Comparison of ENCODE assay signal across 30 cellular contexts in the genomic region with DNA sequence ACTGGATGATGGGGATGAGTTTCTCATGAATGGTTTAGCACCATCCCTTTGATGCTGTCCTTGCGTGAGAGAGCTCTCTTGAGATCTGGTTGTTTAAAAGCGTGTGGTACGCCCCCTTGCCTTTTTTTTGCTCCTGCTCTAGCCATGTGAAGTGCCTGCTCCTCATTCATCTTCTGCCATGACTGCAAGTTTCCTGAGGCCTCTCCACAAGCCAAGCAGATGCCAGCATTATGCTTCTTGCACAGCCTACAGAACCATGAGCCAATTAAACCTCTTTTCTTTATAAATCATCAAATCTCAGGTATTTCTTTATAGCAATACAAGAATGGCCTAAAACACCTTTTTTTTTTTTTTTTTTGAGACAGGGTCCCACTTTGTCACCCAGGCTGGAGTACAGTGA.
"Had no signal": no experiment of that assay in that cellular context is flagged by ENCODE, and none has a peak within 500 bp of the region (broad histone marks: within the 10 kb centered on the region; RNA-seq: fewer than 3 reads in every experiment).

No MANE protein-coding gene starts in this region.

- H3K36me3 ChIP-seq: colonic mucosa, gastrocnemius medialis, gastroesophageal sphincter had no signal

- H3K27ac Mint-ChIP-seq: dendritic cell treated with granulocyte-macrophage colony-stimulating factor and Interleukin-4, amounts not matched to agents 40 ng/mL and 50 ng/mL, for 4 days; effector memory CD8-positive, alpha-beta T cell; endodermal cell had no signal

- H3K4me3 ChIP-seq: colonic mucosa, coronary artery, dorsolateral prefrontal cortex, esophagus muscularis mucosa, esophagus squamous epithelium, gastrocnemius medialis, gastroesophageal sphincter, heart left ventricle, heart right ventricle, hepatocyte had no signal

- H3K4me2 ChIP-seq: hepatocyte had no signal

- H3K27ac ChIP-seq: colonic mucosa, coronary artery, dorsolateral prefrontal cortex, epithelial cell of prostate, esophagus muscularis mucosa, esophagus squamous epithelium, foreskin keratinocyte, gastrocnemius medialis, gastroesophageal sphincter, heart left ventricle, heart right ventricle, hepatocyte had no signal

- ATAC-seq: effector memory CD8-positive, alpha-beta T cell; esophagus mucosa; foreskin keratinocyte; gastrocnemius medialis; gastroesophageal sphincter; heart left ventricle; heart right ventricle had no signal

- H3K27me3 Mint-ChIP-seq: dendritic cell treated with granulocyte-macrophage colony-stimulating factor and Interleukin-4, amounts not matched to agents 40 ng/mL and 50 ng/mL, for 4 days; effector memory CD8-positive, alpha-beta T cell had no signal

- H3K4me3 Mint-ChIP-seq: dendritic cell treated with granulocyte-macrophage colony-stimulating factor and Interleukin-4, amounts not matched to agents 40 ng/mL and 50 ng/mL, for 4 days; effector memory CD8-positive, alpha-beta T cell; endodermal cell had no signal

- H3K27me3 ChIP-seq: colonic mucosa, dorsolateral prefrontal cortex, esophagus muscularis mucosa, esophagus squamous epithelium, foreskin keratinocyte, gastrocnemius medialis, gastroesophageal sphincter, heart left ventricle, heart right ventricle, hepatocyte had no signal

- DNase-seq: colonic mucosa; cortex of kidney; dermis blood vessel endothelial cell; dorsolateral prefrontal cortex; effector CD4-positive, alpha-beta T cell; effector CD8-positive, alpha-beta T cell; effector memory CD4-positive, alpha-beta T cell; effector memory CD8-positive, alpha-beta T cell; endodermal cell; erythroblast; esophagus squamous epithelium; foreskin fibroblast; foreskin keratinocyte; foreskin melanocyte; gastrocnemius medialis; glutamatergic neuron; head of caudate nucleus; heart left ventricle; heart right ventricle had no signal

- H3K4me1 ChIP-seq: colonic mucosa had no signal

- H2AFZ ChIP-seq: hepatocyte had no signal

- H3K9me3 ChIP-seq: colonic mucosa, esophagus muscularis mucosa, esophagus squamous epithelium, gastrocnemius medialis, gastroesophageal sphincter had no signal

- FAIRE-seq: colon, endometrium, endothelial cell of umbilical vein, frontal cortex had no signal
